ENCODE assay signal across 16 cellular contexts in genomic region chr2:42223822-42224268, GRCh38. TPM values are rescaled to one million over a fixed set of nuclear protein-coding genes. Genes with fewer than 3 reads are reported as not detected.
DNase-seq lines count a peak whose midpoint lies in the region; ATAC-seq, FAIRE-seq and TF ChIP-seq lines count a peak whose summit lies in the region.
"Had no signal": no experiment of that assay in that cellular context is flagged by ENCODE, and none has a peak within 500 bp of the region (broad histone marks: within the 10 kb centered on the region; RNA-seq: fewer than 3 reads in every experiment).

No MANE protein-coding gene starts in this region.

- H3K9me3 Mint-ChIP-seq in CD8-positive, alpha-beta memory T cell = no peaks in the 10 kb centered on the region
- no peaks in the 10 kb centered on the region for H3K9me3 Mint-ChIP-seq in HFFc6
- no peaks in the 10 kb centered on the region for H3K9me3 Mint-ChIP-seq in mesothelial cell of epicardium
- H3K9me3 Mint-ChIP-seq: CD8-positive, alpha-beta T cell; dendritic cell treated with granulocyte-macrophage colony-stimulating factor and Interleukin-4, amounts not matched to agents 40 ng/mL and 50 ng/mL, for 4 days had no signal

- H3K27ac ChIP-seq in CD8-positive, alpha-beta memory T cell (ENCODE audit: low read depth, low read length) = no peak overlapping the region
- H3K27ac ChIP-seq in K562 (ENCODE audit: extremely low read depth, low read depth, low read length) = no peak overlapping the region
- H3K27ac ChIP-seq: Peyer's patch, sigmoid colon had no signal

- peak overlapping the region in 2 of 7 donors; percentile 19 to 36 for H3K4me3 Mint-ChIP-seq in CD8-positive, alpha-beta memory T cell
- H3K4me3 Mint-ChIP-seq in HFFc6 (peak overlapping the region; percentile 24), mesothelial cell of epicardium (no peak overlapping the region)
- H3K4me3 Mint-ChIP-seq: CD8-positive, alpha-beta T cell; dendritic cell treated with granulocyte-macrophage colony-stimulating factor and Interleukin-4, amounts not matched to agents 40 ng/mL and 50 ng/mL, for 4 days had no signal

- H3K9ac ChIP-seq in K562 (ENCODE audit: insufficient read depth in 1 of 2, low read depth in 2 of 2, low read length in 2 of 2) = no peak overlapping the region

- H3K4me2 ChIP-seq in K562 (ENCODE audit: insufficient read depth, low read length) = no peak overlapping the region

- 33% methylated on average over 2 of the region's 2 CpGs for WGBS in K562 (ENCODE audit: insufficient coverage, low coverage, missing lambda C conversion rate)

- CTCF ChIA-PET in CD8-positive, alpha-beta memory T cell (lab: Charles Lee) = no interaction called here
- CTCF ChIA-PET in K562 (lab: Yijun Ruan, JAX; ENCODE audit: low intra/inter-chr PET ratio) = no interaction called here

- peaks cover 71 to 94% (median 94%) of the 10 kb centered on the region in 3 donors for H3K4me1 Mint-ChIP-seq in CD8-positive, alpha-beta memory T cell
- H3K4me1 Mint-ChIP-seq in HFFc6 (ENCODE audit: low read depth) (peaks cover 38% of the 10 kb centered on the region), mesothelial cell of epicardium (peaks cover 33% of the 10 kb centered on the region)

- DNase-seq in CD8-positive, alpha-beta memory T cell = no peak
- DNase-seq in HFFc6 (peak; percentile 15), K562 (ENCODE audit: extremely low read depth in 1 of 4, low spot score in 3 of 4) (no peak), mesothelial cell of epicardium (ENCODE audit: low spot score in 2 of 2, unreplicated experiment in 2 of 2) (no peak), islet precursor cell (no peak), LoVo (ENCODE audit: low spot score) (no peak), NK-92 (lab: John Stamatoyannopoulos, UW; ENCODE audit: unreplicated experiment) (no peak)
- DNase-seq in activated CD4-positive, alpha-beta T cell treated with anti-CD3 and anti-CD28 coated beads, Interleukin-2, amount 50 U/mL, for 48 hours = no peak
- DNase-seq: activated naive CD4-positive, alpha-beta T cell treated with anti-CD3 and anti-CD28 coated beads, Interleukin-2, amount 50 U/mL, for 16 hours; CD8-positive, alpha-beta T cell; kidney glomerular epithelial cell; NCI-H2227 treated with DMSO at 0.1 percent for 48 hours; Peyer's patch; sigmoid colon; substantia nigra had no signal

- H3K9me3 ChIP-seq in CD8-positive, alpha-beta memory T cell (ENCODE audit: low read length) = no peaks in the 10 kb centered on the region
- no peaks in the 10 kb centered on the region for H3K9me3 ChIP-seq in K562 (replicated peaks; ENCODE audit: control insufficient read depth, insufficient read depth, low read depth, low read length)
- H3K9me3 ChIP-seq: Peyer's patch, sigmoid colon had no signal

- POLR2A ChIA-PET in CD8-positive, alpha-beta memory T cell (lab: Charles Lee) = no interaction called here
- POLR2A ChIA-PET in K562 (lab: Yijun Ruan, JAX) = interaction anchor here (0.6 to 1.0 kb wide), 3 partner anchors 10 to 34 kb away, joined by 3 to 6 read pairs (median 3); no protein-coding TSS in a partner anchor

- no peak overlapping the region for H3K4me3 ChIP-seq in CD8-positive, alpha-beta memory T cell (ENCODE audit: low read length)
- no peak overlapping the region for H3K4me3 ChIP-seq in K562
- H3K4me3 ChIP-seq: Peyer's patch, sigmoid colon had no signal

- no peak overlapping the region for H2AFZ ChIP-seq in K562 (ENCODE audit: low read depth, low read length)

- BruUV-seq in K562 (replicated peaks; lab: Mats Ljungman, UMichigan) = no TSS peak

- no peak for TF ChIP-seq POLR2A in K562 (conservative IDR thresholded peaks at IDR 0.05)

- peaks cover 0 to 54% (median 13%) of the 10 kb centered on the region in 3 donors for H3K36me3 Mint-ChIP-seq in CD8-positive, alpha-beta memory T cell
- H3K36me3 Mint-ChIP-seq in HFFc6 (ENCODE audit: low read depth) = peaks cover 4% of the 10 kb centered on the region; the same call in 1 of the 2 replicates
- peaks cover 2% of the 10 kb centered on the region for H3K36me3 Mint-ChIP-seq in mesothelial cell of epicardium

- no peak for TF ChIP-seq EP300 in K562 (IDR thresholded peaks at IDR 0.05; ENCODE audit: low read length)

- 0 out of 3 replicates have a peak, but pooled peaks have one; percentile 37 for ATAC-seq in K562
- ATAC-seq: CD8-positive, alpha-beta T cell had no signal

- peaks cover 37% of the 10 kb centered on the region for H3K4me1 ChIP-seq in CD8-positive, alpha-beta memory T cell (ENCODE audit: insufficient read depth, low read length)
- H3K4me1 ChIP-seq in K562 (replicated peaks in 1 of 2; ENCODE audit: control insufficient read depth in 2 of 2, insufficient read depth in 2 of 2, low read length in 2 of 2) = no peaks in the 10 kb centered on the region

- H3K9me1 ChIP-seq in K562 (ENCODE audit: control insufficient read depth, insufficient read depth, low read length) = no peaks in the 10 kb centered on the region

- peaks cover 3% of the 10 kb centered on the region for H3K36me3 ChIP-seq in CD8-positive, alpha-beta memory T cell (ENCODE audit: insufficient read depth, low read length)
- no peaks in the 10 kb centered on the region for H3K36me3 ChIP-seq in K562 (ENCODE audit: control insufficient read depth, insufficient read depth, low read length)
- H3K36me3 ChIP-seq: Peyer's patch, sigmoid colon had no signal

- H3K27ac Mint-ChIP-seq in CD8-positive, alpha-beta memory T cell = peak overlapping the region in 6 of 8 donors; percentile 5 to 47 (median 20)
- H3K27ac Mint-ChIP-seq in HFFc6 (peak overlapping the region; percentile 51), mesothelial cell of epicardium (peak overlapping the region; percentile 64)
- H3K27ac Mint-ChIP-seq: CD8-positive, alpha-beta T cell; dendritic cell treated with granulocyte-macrophage colony-stimulating factor and Interleukin-4, amounts not matched to agents 40 ng/mL and 50 ng/mL, for 4 days had no signal

- no peaks in the 10 kb centered on the region; the same call in 1 of the 2 replicates for H4K20me1 ChIP-seq in K562 (replicated peaks; ENCODE audit: control insufficient read depth, insufficient read depth, low read length)

- in situ Hi-C loops in K562 (cut with MboI) = loop anchor here (25.0 kb wide), 1 partner anchor 362 kb away; no protein-coding TSS in a partner anchor

- intact Hi-C loops in K562 (cut with micrococcal nuclease) = no loop called here

- H3K79me2 ChIP-seq in K562 (ENCODE audit: control insufficient read depth, insufficient read depth, low read length) = peaks cover 8% of the 10 kb centered on the region; the same call in 2 of the 3 replicates

- TF ChIP-seq CTCF in HFFc6 (IDR thresholded peaks at IDR 0.05) = no peak
- no peak for TF ChIP-seq CTCF in K562 (IDR thresholded peaks at IDR 0.05 in 2 of 3, conservative IDR thresholded peaks at IDR 0.05 in 1 of 3; ENCODE audit: insufficient read depth in 2 of 3, low read depth in 1 of 3, low read length in 3 of 3)
- TF ChIP-seq CTCF in mesothelial cell of epicardium (IDR thresholded peaks at IDR 0.05; ENCODE audit: unreplicated experiment) = no peak

- no peak for TF ChIP-seq RAD21 in K562 (CRISPR knock-in tag; conservative IDR thresholded peaks at IDR 0.05 in 1 of 2, IDR thresholded peaks at IDR 0.05 in 1 of 2)

- no peak for FAIRE-seq in K562 (lab: Jason Lieb, UNC)

- no peaks in the 10 kb centered on the region for H3K27me3 Mint-ChIP-seq in CD8-positive, alpha-beta memory T cell
- H3K27me3 Mint-ChIP-seq in HFFc6 (ENCODE audit: insufficient read depth) = no peaks in the 10 kb centered on the region
- peaks cover 8% of the 10 kb centered on the region for H3K27me3 Mint-ChIP-seq in mesothelial cell of epicardium (ENCODE audit: low read depth)
- H3K27me3 Mint-ChIP-seq: dendritic cell treated with granulocyte-macrophage colony-stimulating factor and Interleukin-4, amounts not matched to agents 40 ng/mL and 50 ng/mL, for 4 days had no signal

- H3K27me3 ChIP-seq in CD8-positive, alpha-beta memory T cell (ENCODE audit: insufficient read depth, low read length, poor library complexity, severe bottlenecking) = no peaks in the 10 kb centered on the region
- no peaks in the 10 kb centered on the region for H3K27me3 ChIP-seq in K562 (ENCODE audit: control insufficient read depth in 2 of 2, insufficient read depth in 2 of 2, low read length in 2 of 2)
- H3K27me3 ChIP-seq: Peyer's patch, sigmoid colon had no signal

TF ChIP-seq in K562, 482 proteins besides CTCF, POLR2A, EP300 and RAD21:
- TF ChIP-seq TCF7 (IDR thresholded peaks at IDR 0.05; ENCODE audit: borderline replicate concordance) (no peak), SPI1 (IDR thresholded peaks at IDR 0.05; ENCODE audit: borderline replicate concordance, low read depth, low read length) (peak; percentile 74)

RNA-seq across cellular contexts. Expression of gene EML4, which starts 54.7 kb away (rescaled TPM):
- 10 to 100 TPM; 58.0 to 61.5 TPM for total RNA-seq in CD8-positive, alpha-beta memory T cell
- 70.8 TPM for polyA plus RNA-seq in CD8-positive, alpha-beta memory T cell
- total RNA-seq in HFFc6 (2021; fragmentation: NEBNext Ultra II Directional; extraction: Animal tissue kit (Norgen Biotek cat#: 25700)) = 10 to 100 TPM; 31.7 to 35.8 (median 33.6) TPM
- total RNA-seq in K562 (2011; cell fraction: chromatin; rRNA removed; ENCODE audit: low replicate concordance) = 36.7 and 94.3 TPM in 2 replicates
- total RNA-seq in K562 (2011; cell fraction: nucleolus; rRNA removed) = 17.5 and 23.4 TPM in 2 replicates
- total RNA-seq in K562 (2011; cell fraction: nucleoplasm; rRNA removed) = 36.4 and 54.7 TPM in 2 replicates
- total RNA-seq in K562 (2014; rRNA removed) (27.9 and 28.0 TPM in 2 replicates), K562 (2014; rRNA removed; fragmentation: Illumina TruSeq; extraction: Trizol) (37.7 and 41.6 TPM in 2 replicates), K562 (2015; rRNA removed; fragmentation: Illumina TruSeq; extraction: Trizol) (35.1 and 36.5 TPM in 2 replicates), K562 (2021) (40.7 and 44.5 TPM in 2 replicates), mesothelial cell of epicardium (93.4 to 97.2 TPM (median 95.6 TPM) in 3 replicates)
- polyA plus RNA-seq in K562 (2011; rRNA removed) (37.5 and 48.3 TPM in 2 replicates), K562 (2014; fragmentation: Illumina TruSeq; extraction: Trizol) (29.6 and 36.6 TPM in 2 replicates), K562 (2014; fragmentation: Nextera tagmentation; extraction: Ambion mirVana) (10 to 100 TPM; 14.7 to 15.6 TPM), K562 (2014; rRNA removed) (20.7 and 22.0 TPM in 2 replicates)
- polyA plus RNA-seq in K562 (2011; cell fraction: cytosol; rRNA removed) = 13.4 and 22.4 TPM in 2 replicates
- 44.3 and 44.7 TPM in 2 replicates for polyA plus RNA-seq in K562 (2011; cell fraction: nucleus; rRNA removed)
- 14.8 and 21.1 TPM in 2 replicates for polyA plus RNA-seq in K562 (2012)
- 74.0 and 88.5 TPM in 2 replicates for polyA minus RNA-seq in K562 (2011; rRNA and poly(A)+ RNA removed)
- 21.9 and 24.6 TPM in 2 replicates for polyA minus RNA-seq in K562 (2011; cell fraction: cytosol; rRNA and poly(A)+ RNA removed)
- polyA minus RNA-seq in K562 (2011; cell fraction: nucleus; rRNA and poly(A)+ RNA removed) = 26.9 and 36.1 TPM in 2 replicates
